9 cellular contexts compared by ENCODE assay signal in the genomic region with DNA sequence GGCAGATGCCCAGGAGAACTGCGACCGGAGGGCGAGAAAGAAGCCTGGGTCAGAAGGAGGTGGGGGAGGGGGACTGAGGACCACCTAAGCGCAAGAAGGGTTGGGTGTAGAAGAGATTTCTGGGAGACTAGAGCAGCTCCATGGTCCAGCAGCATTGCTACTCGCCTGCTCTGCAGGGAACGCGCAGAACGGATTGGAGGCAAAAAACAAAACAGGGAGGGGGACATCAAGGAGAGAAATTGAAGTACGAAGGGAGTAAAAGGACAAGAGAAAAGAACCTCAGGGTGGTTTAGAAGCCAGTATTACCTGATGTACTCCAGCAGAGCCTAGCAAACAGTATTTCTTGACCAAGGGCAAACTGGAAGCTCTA. TPM values are rescaled to one million over a fixed set of nuclear protein-coding genes. Genes with fewer than 3 reads are reported as not detected.
A peak's percentile ranks its signal among the peaks of the same experiment; 100 is the strongest.
DNase-seq lines count a peak whose midpoint lies in the region; TF ChIP-seq lines count a peak whose summit lies in the region.
"Had no signal": no experiment of that assay in that cellular context is flagged by ENCODE, and none has a peak within 500 bp of the region (broad histone marks: within the 10 kb centered on the region; RNA-seq: fewer than 3 reads in every experiment).

No MANE protein-coding gene starts in this region.

- H3K4me3 ChIP-seq in AG10803 (ENCODE audit: low read length), result peak overlapping the region; percentile 75
- H3K4me3 ChIP-seq in HL-60 (replicated peaks; ENCODE audit: insufficient read depth, low read length), result peak overlapping the region; percentile 28
- H3K4me3 ChIP-seq in astrocyte of the cerebellum (ENCODE audit: low read depth, low read length), result peak overlapping the region; percentile 62
- peak overlapping the region; percentile 71 for H3K4me3 ChIP-seq in kidney epithelial cell (ENCODE audit: low read depth, low read length)

- in situ Hi-C loops in astrocyte of the cerebellum (cut with HindIII; ENCODE audit: low sequenced_read_pairs), result no loop called here

- no peak for TF ChIP-seq CTCF in AG10803 (conservative IDR thresholded peaks at IDR 0.05; ENCODE audit: low read length)
- TF ChIP-seq CTCF in HL-60 (IDR thresholded peaks at IDR 0.05; ENCODE audit: insufficient read depth, low read length), result no peak
- TF ChIP-seq CTCF in astrocyte of the cerebellum (IDR thresholded peaks at IDR 0.05; ENCODE audit: low read depth, low read length, missing control alignments), result no peak
- no peak for TF ChIP-seq CTCF in kidney epithelial cell (IDR thresholded peaks at IDR 0.05; ENCODE audit: insufficient read depth, low read length, poor library complexity, severe bottlenecking)

- POLR2A ChIA-PET in HEK293T (lab: Yijun Ruan, JAX), result interaction anchor here (1.0 to 2.3 kb wide), 7 partner anchors 8 to 428 kb away, joined by 3 to 17 read pairs (median 8); partner anchors contain the start of gene POLR1H

- H3K27ac ChIP-seq in HL-60 (replicated peaks), result no peak overlapping the region
- peak overlapping the region; percentile 67 for H3K27ac ChIP-seq in substantia nigra (ENCODE audit: low read depth, low read length, poor library complexity, severe bottlenecking)

- H3K36me3 ChIP-seq in kidney epithelial cell (ENCODE audit: control insufficient read depth, insufficient read depth, low read length), result no peaks in the 10 kb centered on the region

- H3K27me3 ChIP-seq in HL-60 (ENCODE audit: insufficient read depth, poor library complexity, severe bottlenecking) (peaks cover 48% of the 10 kb centered on the region), kidney epithelial cell (ENCODE audit: control insufficient read depth, insufficient read depth, low read length) (peaks cover 2% of the 10 kb centered on the region)

- DNase-seq in AG10803 (ENCODE audit: low read depth) (no peak), HL-60 (ENCODE audit: low read depth in 1 of 2, low spot score in 1 of 2) (no peak), astrocyte of the cerebellum (ENCODE audit: low read depth) (no peak), kidney epithelial cell (ENCODE audit: low read depth) (no peak), substantia nigra (lab: John Stamatoyannopoulos, UW) (peak in 1 of 49 donors; percentile 48), HEK293T (ENCODE audit: extremely low spot score) (no peak), kidney tubule cell (ENCODE audit: low spot score) (no peak), NCI-H1436 treated with DMSO at 0.1 percent for 48 hours (lab: John Stamatoyannopoulos, UW) (no peak)

- CTCF ChIA-PET in HEK293T (lab: Yijun Ruan, JAX), result interaction anchor here (0.8 to 2.2 kb wide), 4 partner anchors 14 to 20 kb away, joined by 3 to 15 read pairs (median 10); no protein-coding TSS in a partner anchor

TF ChIP-seq in HEK293T, 16 proteins besides CTCF, POLR2A, EP300 and RAD21:
- TF ChIP-seq L3MBTL2 (conservative IDR thresholded peaks at IDR 0.05), result no peak
- no peak for TF ChIP-seq FOXM1 (IDR thresholded peaks at IDR 0.05; ENCODE audit: borderline replicate concordance)
- TF ChIP-seq ARNT (IDR thresholded peaks at IDR 0.05), result no peak
- no peak for TF ChIP-seq NFRKB (IDR thresholded peaks at IDR 0.05)
- no peak for TF ChIP-seq FOXA1 (IDR thresholded peaks at IDR 0.05)
- no peak for TF ChIP-seq SUZ12 (IDR thresholded peaks at IDR 0.05)
- TF ChIP-seq SP1 (IDR thresholded peaks at IDR 0.05), result no peak

RNA-seq across cellular contexts. Expression of gene GABBR1, which starts 0.5 kb away (rescaled TPM):
- total RNA-seq in kidney epithelial cell, result 9.4 and 14.1 TPM in 2 replicates

RNA-seq across cellular contexts. Expression of gene MOG, which starts 23.4 kb away (rescaled TPM):
- total RNA-seq in kidney epithelial cell, result not detected in 2 replicates
- total RNA-seq: glomerular endothelial cell had no signal

RNA-seq across cellular contexts. Expression of gene ZFP57, which starts 47.4 kb away (rescaled TPM):
- 0.07 and 0.08 TPM in 2 replicates for total RNA-seq in kidney epithelial cell
- total RNA-seq: glomerular endothelial cell had no signal

RNA-seq across cellular contexts. Expression of gene OR2H2, which starts 48.6 kb away (rescaled TPM):
- total RNA-seq in kidney epithelial cell, result not detected in 2 replicates
- total RNA-seq: glomerular endothelial cell had no signal
